ENCODE assay signal across 19 cellular contexts in genomic region chr3:94587291-94587690, GRCh38.
DNase-seq lines count a peak whose midpoint lies in the region; ATAC-seq and TF ChIP-seq lines count a peak whose summit lies in the region.
"Had no signal": no experiment of that assay in that cellular context is flagged by ENCODE, and none has a peak within 500 bp of the region (broad histone marks: within the 10 kb centered on the region; RNA-seq: fewer than 3 reads in every experiment).

No MANE protein-coding gene starts in this region.

- peak; percentile 23; the same call in 1 of the 2 replicates for TF ChIP-seq CTCF in LNCaP clone FGC (IDR thresholded peaks at IDR 0.05; ENCODE audit: control insufficient read depth, extremely low read depth, insufficient read depth)
- no peak for TF ChIP-seq CTCF in epithelial cell of esophagus (IDR thresholded peaks at IDR 0.05; ENCODE audit: insufficient read depth, low read depth, low read length, missing control alignments)

- H3K4me3 ChIP-seq in LNCaP clone FGC (ENCODE audit: low read depth, low read length) (no peak overlapping the region), epithelial cell of esophagus (ENCODE audit: low read length) (no peak overlapping the region)
- H3K4me3 ChIP-seq: BLaER1, Peyer's patch had no signal

- DNase-seq in SIG-M5 treated with dmso at 0.1 percent for 504 hours (lab: John Stamatoyannopoulos, UW; ENCODE audit: unreplicated experiment) (peak; percentile 18), SIG-M5 (lab: John Stamatoyannopoulos, UW) (no peak), LNCaP clone FGC (ENCODE audit: low read depth) (peak; percentile 95), epithelial cell of esophagus (ENCODE audit: low read depth) (peak; percentile 67), NCI-H2029 (lab: John Stamatoyannopoulos, UW) (no peak), NCI-H1105 (lab: John Stamatoyannopoulos, UW) (no peak)
- DNase-seq: CD4-positive, alpha-beta T cell; DMS79 treated with DMSO at 0.1 percent for 48 hours; HCEC 1CT; NCI-H1092 treated with DMSO at 0.1 percent for 48 hours; NCI-H2029 treated with DMSO at 0.1 percent for 48 hours; NCI-H446 treated with DMSO at 0.1 percent for 48 hours; NCI-H526; Peyer's patch; SHP77 treated with DMSO at 0.1 percent for 48 hours; SK-N-SH; SW 1271 had no signal

- ATAC-seq in HG03442 (IDR thresholded peaks at IDR 0.05; ENCODE audit: unreplicated experiment): no peak

Comparison
In these comparisons a context has a peak if more than half of its experiments do, and no peak if none do; other contexts are left out.
1. DNase-seq: peak in SIG-M5 treated with dmso at 0.1 percent for 504 hours (single experiment), LNCaP clone FGC (single experiment) and epithelial cell of esophagus (single experiment); none in SIG-M5 (single experiment), NCI-H2029 (single experiment) and NCI-H1105 (single experiment).